ENCODE assay signal across 8 cellular contexts in genomic region chr5:140113180-140113698, GRCh38. TPM values are rescaled to one million over a fixed set of nuclear protein-coding genes. Genes with fewer than 3 reads are reported as not detected.
DNase-seq lines count a peak whose midpoint lies in the region; ATAC-seq, FAIRE-seq and TF ChIP-seq lines count a peak whose summit lies in the region.

No MANE protein-coding gene starts in this region.

- H3K36me3 ChIP-seq in GM06990 (ENCODE audit: control insufficient read depth, insufficient read depth, low read length) = no peaks in the 10 kb centered on the region

- no peak for FAIRE-seq in D721Med (lab: Jason Lieb, UNC)

- H3K4me3 ChIP-seq in GM06990 (replicated peaks; ENCODE audit: low read depth, low read length) = peak overlapping the region; percentile 84
- peak overlapping the region; percentile 61 for H3K4me3 ChIP-seq in LNCaP clone FGC (ENCODE audit: low read depth, low read length)
- H3K4me3 ChIP-seq in retinal pigment epithelial cell (ENCODE audit: low read length) = peak overlapping the region; percentile 70

- H3K36me3 Mint-ChIP-seq in activated naive CD4-positive, alpha-beta T cell treated with anti-CD3 and anti-CD28 coated beads, Interleukin-2, amount 50 U/mL, for 72 hours = peaks cover 8 to 17% of the 10 kb centered on the region in 2 donors

- DNase-seq in GM06990 (ENCODE audit: extremely low read depth, insufficient read length) = no peak
- DNase-seq in LNCaP clone FGC (ENCODE audit: low read depth) = no peak
- DNase-seq in activated naive CD4-positive, alpha-beta T cell treated with anti-CD3 and anti-CD28 coated beads, Interleukin-2, amount 50 U/mL, for 72 hours (ENCODE audit: low spot score in 2 of 2) = no peak
- DNase-seq in left cardiac atrium = peak; percentile 23
- no peak for DNase-seq in retinal pigment epithelial cell (ENCODE audit: low read depth)
- DNase-seq in D721Med (ENCODE audit: insufficient read length, low spot score) = no peak

- no peaks in the 10 kb centered on the region for H3K27me3 ChIP-seq in GM06990 (replicated peaks; ENCODE audit: control insufficient read depth, insufficient read depth, low read length)

- peak overlapping the region; percentile 44 to 92 for H3K27ac Mint-ChIP-seq in activated naive CD4-positive, alpha-beta T cell treated with anti-CD3 and anti-CD28 coated beads, Interleukin-2, amount 50 U/mL, for 72 hours

- H3K9me3 Mint-ChIP-seq in activated naive CD4-positive, alpha-beta T cell treated with anti-CD3 and anti-CD28 coated beads, Interleukin-2, amount 50 U/mL, for 72 hours = no peaks in the 10 kb centered on the region

- TF ChIP-seq CTCF in GM06990 (IDR thresholded peaks at IDR 0.05; ENCODE audit: insufficient read depth, low read length, poor library complexity, severe bottlenecking) = no peak
- no peak for TF ChIP-seq CTCF in LNCaP clone FGC (IDR thresholded peaks at IDR 0.05; ENCODE audit: control insufficient read depth, extremely low read depth, insufficient read depth)
- TF ChIP-seq CTCF in retinal pigment epithelial cell (conservative IDR thresholded peaks at IDR 0.05; ENCODE audit: low read depth, low read length) = no peak
- TF ChIP-seq CTCF in D721Med (IDR thresholded peaks at IDR 0.05; ENCODE audit: insufficient read depth, missing control alignments) = no peak

- peak; percentile 2 for ATAC-seq in activated naive CD4-positive, alpha-beta T cell treated with anti-CD3 and anti-CD28 coated beads, Interleukin-2, amount 50 U/mL, for 72 hours
- ATAC-seq in left cardiac atrium (peak; percentile 3 to 25), HG02884 (IDR thresholded peaks at IDR 0.05; ENCODE audit: unreplicated experiment) (no peak), HG03135 (IDR thresholded peaks at IDR 0.05; ENCODE audit: unreplicated experiment) (no peak)

- intact Hi-C loops in left cardiac atrium (cut with DNase I) = no loop called here

RNA-seq across cellular contexts. Expression of gene PURA, which starts 0.7 kb away (rescaled TPM):
- total RNA-seq in activated naive CD4-positive, alpha-beta T cell treated with anti-CD3 and anti-CD28 coated beads, Interleukin-2, amount 50 U/mL, for 72 hours = 10 to 100 TPM in 1 of 2 donors, 1 to 10 TPM in 1; 7.7 to 11.1 TPM
- total RNA-seq in left cardiac atrium = 10 to 100 TPM; 27.3 to 27.4 TPM

RNA-seq across cellular contexts. Expression of gene IGIP, which starts 12.5 kb away (rescaled TPM):
- 1 to 10 TPM; 1.8 to 3.2 TPM for total RNA-seq in activated naive CD4-positive, alpha-beta T cell treated with anti-CD3 and anti-CD28 coated beads, Interleukin-2, amount 50 U/mL, for 72 hours
- 10 to 100 TPM; 12.3 to 14.4 TPM for total RNA-seq in left cardiac atrium

Comparison
In these comparisons a context has a peak if more than half of its experiments do, and no peak if none do; other contexts are left out.
1. ATAC-seq: peak in activated naive CD4-positive, alpha-beta T cell treated with anti-CD3 and anti-CD28 coated beads, Interleukin-2, amount 50 U/mL, for 72 hours (2 of 2) and left cardiac atrium (2 of 2); none in HG02884 (single experiment) and HG03135 (single experiment).
2. Peak in every context shown above with its lines, with median percentiles within 50 percentile points of each other: H3K4me3 ChIP-seq.